In the genomic region with DNA sequence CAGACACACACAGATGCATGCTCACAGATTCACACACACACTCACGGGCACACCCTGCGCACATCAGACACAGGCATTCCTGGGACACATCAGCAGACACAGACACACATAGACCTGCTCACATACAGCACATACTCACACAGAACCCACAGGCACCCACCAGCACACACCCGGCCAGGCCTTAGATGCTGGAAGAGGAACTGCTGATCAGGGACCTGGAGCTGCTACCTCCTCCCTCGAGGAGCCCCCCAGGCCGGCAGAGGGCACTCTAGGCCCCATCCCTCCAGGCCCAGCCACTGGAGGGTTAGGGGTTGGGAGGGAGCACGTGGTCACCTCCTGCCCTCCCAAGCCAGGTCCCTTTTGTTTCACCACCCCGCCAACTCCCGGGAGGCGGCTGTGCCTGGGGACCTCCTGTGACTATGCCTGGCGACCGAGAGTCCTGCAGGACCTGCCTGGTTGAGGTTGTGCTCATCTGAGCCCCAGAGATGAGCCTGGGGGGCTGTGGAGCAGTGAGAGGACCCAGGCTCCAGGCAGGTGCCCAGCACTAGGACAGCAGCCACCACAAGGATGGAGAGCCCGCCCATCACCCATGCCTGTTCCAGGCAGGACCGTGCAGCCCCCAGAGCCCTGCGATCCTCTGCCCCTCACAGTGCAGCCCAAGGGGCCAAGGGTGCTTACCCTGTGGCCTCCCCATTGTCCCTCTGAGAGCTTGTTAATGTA, we compare ENCODE assay signal across 2 cellular contexts.
A peak's percentile ranks its signal among the peaks of the same experiment; 100 is the strongest.
TF ChIP-seq lines count a peak whose summit lies in the region.

No MANE protein-coding gene starts in this region.

TF ChIP-seq in WTC11, 78 proteins besides CTCF, POLR2A, EP300 and RAD21 (continued from another document):
- TF ChIP-seq, protein P1, sequence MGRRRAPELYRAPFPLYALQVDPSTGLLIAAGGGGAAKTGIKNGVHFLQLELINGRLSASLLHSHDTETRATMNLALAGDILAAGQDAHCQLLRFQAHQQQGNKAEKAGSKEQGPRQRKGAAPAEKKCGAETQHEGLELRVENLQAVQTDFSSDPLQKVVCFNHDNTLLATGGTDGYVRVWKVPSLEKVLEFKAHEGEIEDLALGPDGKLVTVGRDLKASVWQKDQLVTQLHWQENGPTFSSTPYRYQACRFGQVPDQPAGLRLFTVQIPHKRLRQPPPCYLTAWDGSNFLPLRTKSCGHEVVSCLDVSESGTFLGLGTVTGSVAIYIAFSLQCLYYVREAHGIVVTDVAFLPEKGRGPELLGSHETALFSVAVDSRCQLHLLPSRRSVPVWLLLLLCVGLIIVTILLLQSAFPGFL (CRISPR knock-in tag; IDR thresholded peaks at IDR 0.05; ENCODE audit: borderline replicate concordance): peak; percentile 37; the same call in 1 of the 2 replicates
- TF ChIP-seq, protein P2, sequence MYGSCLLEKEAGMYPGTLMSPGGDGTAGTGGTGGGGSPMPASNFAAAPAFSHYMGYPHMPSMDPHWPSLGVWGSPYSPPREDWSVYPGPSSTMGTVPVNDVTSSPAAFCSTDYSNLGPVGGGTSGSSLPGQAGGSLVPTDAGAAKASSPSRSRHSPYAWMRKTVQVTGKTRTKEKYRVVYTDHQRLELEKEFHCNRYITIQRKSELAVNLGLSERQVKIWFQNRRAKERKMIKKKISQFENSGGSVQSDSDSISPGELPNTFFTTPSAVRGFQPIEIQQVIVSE (CRISPR knock-in tag; IDR thresholded peaks at IDR 0.05; ENCODE audit: borderline replicate concordance): no peak
- no peak for TF ChIP-seq ZNF671 (CRISPR knock-in tag; IDR thresholded peaks at IDR 0.05)
- no peak for TF ChIP-seq GTF2I (CRISPR knock-in tag; conservative IDR thresholded peaks at IDR 0.05)
- 0 out of 2 replicates have a peak, but pooled peaks have one; percentile 34 for TF ChIP-seq CBFB (CRISPR knock-in tag; IDR thresholded peaks at IDR 0.05; ENCODE audit: low read depth)
- TF ChIP-seq, protein P3, sequence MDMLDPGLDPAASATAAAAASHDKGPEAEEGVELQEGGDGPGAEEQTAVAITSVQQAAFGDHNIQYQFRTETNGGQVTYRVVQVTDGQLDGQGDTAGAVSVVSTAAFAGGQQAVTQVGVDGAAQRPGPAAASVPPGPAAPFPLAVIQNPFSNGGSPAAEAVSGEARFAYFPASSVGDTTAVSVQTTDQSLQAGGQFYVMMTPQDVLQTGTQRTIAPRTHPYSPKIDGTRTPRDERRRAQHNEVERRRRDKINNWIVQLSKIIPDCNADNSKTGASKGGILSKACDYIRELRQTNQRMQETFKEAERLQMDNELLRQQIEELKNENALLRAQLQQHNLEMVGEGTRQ (CRISPR knock-in tag; IDR thresholded peaks at IDR 0.05): peak; percentile 94
- TF ChIP-seq NR3C1 (CRISPR knock-in tag; conservative IDR thresholded peaks at IDR 0.05; ENCODE audit: low read depth): no peak
- 0 out of 2 replicates have a peak, but pooled peaks have one; percentile 56 for TF ChIP-seq TP53 (CRISPR knock-in tag; IDR thresholded peaks at IDR 0.05)
- TF ChIP-seq, protein P4, sequence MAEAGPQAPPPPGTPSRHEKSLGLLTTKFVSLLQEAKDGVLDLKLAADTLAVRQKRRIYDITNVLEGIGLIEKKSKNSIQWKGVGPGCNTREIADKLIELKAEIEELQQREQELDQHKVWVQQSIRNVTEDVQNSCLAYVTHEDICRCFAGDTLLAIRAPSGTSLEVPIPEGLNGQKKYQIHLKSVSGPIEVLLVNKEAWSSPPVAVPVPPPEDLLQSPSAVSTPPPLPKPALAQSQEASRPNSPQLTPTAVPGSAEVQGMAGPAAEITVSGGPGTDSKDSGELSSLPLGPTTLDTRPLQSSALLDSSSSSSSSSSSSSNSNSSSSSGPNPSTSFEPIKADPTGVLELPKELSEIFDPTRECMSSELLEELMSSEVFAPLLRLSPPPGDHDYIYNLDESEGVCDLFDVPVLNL (CRISPR knock-in tag; IDR thresholded peaks at IDR 0.05; ENCODE audit: borderline replicate concordance, low read depth): no peak
- TF ChIP-seq FOXK1 (CRISPR knock-in tag; IDR thresholded peaks at IDR 0.05): 0 out of 2 replicates have a peak, but pooled peaks have one; percentile 42
- TF ChIP-seq CREM (CRISPR knock-in tag; IDR thresholded peaks at IDR 0.05): 0 out of 2 replicates have a peak, but pooled peaks have one; percentile 33
- TF ChIP-seq, protein P5, sequence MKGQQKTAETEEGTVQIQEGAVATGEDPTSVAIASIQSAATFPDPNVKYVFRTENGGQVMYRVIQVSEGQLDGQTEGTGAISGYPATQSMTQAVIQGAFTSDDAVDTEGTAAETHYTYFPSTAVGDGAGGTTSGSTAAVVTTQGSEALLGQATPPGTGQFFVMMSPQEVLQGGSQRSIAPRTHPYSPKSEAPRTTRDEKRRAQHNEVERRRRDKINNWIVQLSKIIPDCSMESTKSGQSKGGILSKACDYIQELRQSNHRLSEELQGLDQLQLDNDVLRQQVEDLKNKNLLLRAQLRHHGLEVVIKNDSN (CRISPR knock-in tag; IDR thresholded peaks at IDR 0.05): peak; percentile 93

TF ChIP-seq in HepG2, 621 proteins besides CTCF, POLR2A, EP300 and RAD21 (continued from another document and continues in another):
- TF ChIP-seq, protein P6, sequence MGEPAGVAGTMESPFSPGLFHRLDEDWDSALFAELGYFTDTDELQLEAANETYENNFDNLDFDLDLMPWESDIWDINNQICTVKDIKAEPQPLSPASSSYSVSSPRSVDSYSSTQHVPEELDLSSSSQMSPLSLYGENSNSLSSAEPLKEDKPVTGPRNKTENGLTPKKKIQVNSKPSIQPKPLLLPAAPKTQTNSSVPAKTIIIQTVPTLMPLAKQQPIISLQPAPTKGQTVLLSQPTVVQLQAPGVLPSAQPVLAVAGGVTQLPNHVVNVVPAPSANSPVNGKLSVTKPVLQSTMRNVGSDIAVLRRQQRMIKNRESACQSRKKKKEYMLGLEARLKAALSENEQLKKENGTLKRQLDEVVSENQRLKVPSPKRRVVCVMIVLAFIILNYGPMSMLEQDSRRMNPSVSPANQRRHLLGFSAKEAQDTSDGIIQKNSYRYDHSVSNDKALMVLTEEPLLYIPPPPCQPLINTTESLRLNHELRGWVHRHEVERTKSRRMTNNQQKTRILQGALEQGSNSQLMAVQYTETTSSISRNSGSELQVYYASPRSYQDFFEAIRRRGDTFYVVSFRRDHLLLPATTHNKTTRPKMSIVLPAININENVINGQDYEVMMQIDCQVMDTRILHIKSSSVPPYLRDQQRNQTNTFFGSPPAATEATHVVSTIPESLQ (CRISPR knock-in tag; conservative IDR thresholded peaks at IDR 0.05): no peak
- TF ChIP-seq ZNF616 (CRISPR knock-in tag; IDR thresholded peaks at IDR 0.05; ENCODE audit: low read depth) (0 out of 2 replicates have a peak, but pooled peaks have one; percentile 50), ZKSCAN5 (CRISPR knock-in tag; IDR thresholded peaks at IDR 0.05) (no peak), KLF16 (CRISPR knock-in tag; IDR thresholded peaks at IDR 0.05) (peak; percentile 26 to 79; a peak in 2 of 4 replicates), MTF2 (CRISPR knock-in tag; IDR thresholded peaks at IDR 0.05; ENCODE audit: borderline replicate concordance) (no peak; the same call in 1 of the 2 replicates), ZMAT3 (CRISPR knock-in tag; conservative IDR thresholded peaks at IDR 0.05) (no peak), NCOA1 (CRISPR knock-in tag; IDR thresholded peaks at IDR 0.05) (0 out of 2 replicates have a peak, but pooled peaks have one; percentile 60), MEIS1 (CRISPR knock-in tag; IDR thresholded peaks at IDR 0.05; ENCODE audit: borderline replicate concordance) (peak; percentile 94), ZFAT (CRISPR knock-in tag; conservative IDR thresholded peaks at IDR 0.05) (no peak), MAF1 (CRISPR knock-in tag; IDR thresholded peaks at IDR 0.05; ENCODE audit: borderline replicate concordance) (no peak), ZMYM2 (CRISPR knock-in tag; IDR thresholded peaks at IDR 0.05) (no peak), ZNF382 (CRISPR knock-in tag; IDR thresholded peaks at IDR 0.05; ENCODE audit: borderline replicate concordance) (no peak), SKI (IDR thresholded peaks at IDR 0.05; ENCODE audit: partially characterized antibody) (no peak), MYNN (CRISPR knock-in tag; IDR thresholded peaks at IDR 0.05; ENCODE audit: low read depth) (peak; percentile 68; the same call in 1 of the 2 replicates), SPEN (CRISPR knock-in tag; IDR thresholded peaks at IDR 0.05; ENCODE audit: low read depth) (no peak; the same call in none of the 2 replicates), TOE1 (CRISPR knock-in tag; IDR thresholded peaks at IDR 0.05) (no peak; the same call in 1 of the 2 replicates), POLR2AphosphoS5 (IDR thresholded peaks at IDR 0.05; ENCODE audit: low read depth, low read length) (peak; percentile 72), ATM (IDR thresholded peaks at IDR 0.05; ENCODE audit: borderline replicate concordance) (no peak), ZSCAN20 (CRISPR knock-in tag; IDR thresholded peaks at IDR 0.05; ENCODE audit: borderline replicate concordance) (no peak), ZNF451 (CRISPR knock-in tag; IDR thresholded peaks at IDR 0.05) (peak; percentile 86; the same call in 1 of the 2 replicates), RARA (CRISPR knock-in tag; IDR thresholded peaks at IDR 0.05) (peak; percentile 46), ASH2L (IDR thresholded peaks at IDR 0.05; ENCODE audit: insufficient read length, low read depth, low read length) (no peak), TCF7L2 (IDR thresholded peaks at IDR 0.05; ENCODE audit: low read depth, low read length) (no peak), HOXA5 (CRISPR knock-in tag; IDR thresholded peaks at IDR 0.05) (no peak), ZNF879 (CRISPR knock-in tag; IDR thresholded peaks at IDR 0.05) (no peak), ZNF577 (CRISPR knock-in tag; IDR thresholded peaks at IDR 0.05; ENCODE audit: borderline replicate concordance, low read depth) (no peak)
- TF ChIP-seq, protein P7, sequence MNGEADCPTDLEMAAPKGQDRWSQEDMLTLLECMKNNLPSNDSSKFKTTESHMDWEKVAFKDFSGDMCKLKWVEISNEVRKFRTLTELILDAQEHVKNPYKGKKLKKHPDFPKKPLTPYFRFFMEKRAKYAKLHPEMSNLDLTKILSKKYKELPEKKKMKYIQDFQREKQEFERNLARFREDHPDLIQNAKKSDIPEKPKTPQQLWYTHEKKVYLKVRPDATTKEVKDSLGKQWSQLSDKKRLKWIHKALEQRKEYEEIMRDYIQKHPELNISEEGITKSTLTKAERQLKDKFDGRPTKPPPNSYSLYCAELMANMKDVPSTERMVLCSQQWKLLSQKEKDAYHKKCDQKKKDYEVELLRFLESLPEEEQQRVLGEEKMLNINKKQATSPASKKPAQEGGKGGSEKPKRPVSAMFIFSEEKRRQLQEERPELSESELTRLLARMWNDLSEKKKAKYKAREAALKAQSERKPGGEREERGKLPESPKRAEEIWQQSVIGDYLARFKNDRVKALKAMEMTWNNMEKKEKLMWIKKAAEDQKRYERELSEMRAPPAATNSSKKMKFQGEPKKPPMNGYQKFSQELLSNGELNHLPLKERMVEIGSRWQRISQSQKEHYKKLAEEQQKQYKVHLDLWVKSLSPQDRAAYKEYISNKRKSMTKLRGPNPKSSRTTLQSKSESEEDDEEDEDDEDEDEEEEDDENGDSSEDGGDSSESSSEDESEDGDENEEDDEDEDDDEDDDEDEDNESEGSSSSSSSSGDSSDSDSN (CRISPR knock-in tag; IDR thresholded peaks at IDR 0.05): peak; percentile 73
- TF ChIP-seq, protein P8, sequence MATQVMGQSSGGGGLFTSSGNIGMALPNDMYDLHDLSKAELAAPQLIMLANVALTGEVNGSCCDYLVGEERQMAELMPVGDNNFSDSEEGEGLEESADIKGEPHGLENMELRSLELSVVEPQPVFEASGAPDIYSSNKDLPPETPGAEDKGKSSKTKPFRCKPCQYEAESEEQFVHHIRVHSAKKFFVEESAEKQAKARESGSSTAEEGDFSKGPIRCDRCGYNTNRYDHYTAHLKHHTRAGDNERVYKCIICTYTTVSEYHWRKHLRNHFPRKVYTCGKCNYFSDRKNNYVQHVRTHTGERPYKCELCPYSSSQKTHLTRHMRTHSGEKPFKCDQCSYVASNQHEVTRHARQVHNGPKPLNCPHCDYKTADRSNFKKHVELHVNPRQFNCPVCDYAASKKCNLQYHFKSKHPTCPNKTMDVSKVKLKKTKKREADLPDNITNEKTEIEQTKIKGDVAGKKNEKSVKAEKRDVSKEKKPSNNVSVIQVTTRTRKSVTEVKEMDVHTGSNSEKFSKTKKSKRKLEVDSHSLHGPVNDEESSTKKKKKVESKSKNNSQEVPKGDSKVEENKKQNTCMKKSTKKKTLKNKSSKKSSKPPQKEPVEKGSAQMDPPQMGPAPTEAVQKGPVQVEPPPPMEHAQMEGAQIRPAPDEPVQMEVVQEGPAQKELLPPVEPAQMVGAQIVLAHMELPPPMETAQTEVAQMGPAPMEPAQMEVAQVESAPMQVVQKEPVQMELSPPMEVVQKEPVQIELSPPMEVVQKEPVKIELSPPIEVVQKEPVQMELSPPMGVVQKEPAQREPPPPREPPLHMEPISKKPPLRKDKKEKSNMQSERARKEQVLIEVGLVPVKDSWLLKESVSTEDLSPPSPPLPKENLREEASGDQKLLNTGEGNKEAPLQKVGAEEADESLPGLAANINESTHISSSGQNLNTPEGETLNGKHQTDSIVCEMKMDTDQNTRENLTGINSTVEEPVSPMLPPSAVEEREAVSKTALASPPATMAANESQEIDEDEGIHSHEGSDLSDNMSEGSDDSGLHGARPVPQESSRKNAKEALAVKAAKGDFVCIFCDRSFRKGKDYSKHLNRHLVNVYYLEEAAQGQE (IDR thresholded peaks at IDR 0.05; ENCODE audit: borderline replicate concordance in 1 of 2, low read depth in 1 of 2, low read length in 2 of 2): no peak
- TF ChIP-seq, protein P9, sequence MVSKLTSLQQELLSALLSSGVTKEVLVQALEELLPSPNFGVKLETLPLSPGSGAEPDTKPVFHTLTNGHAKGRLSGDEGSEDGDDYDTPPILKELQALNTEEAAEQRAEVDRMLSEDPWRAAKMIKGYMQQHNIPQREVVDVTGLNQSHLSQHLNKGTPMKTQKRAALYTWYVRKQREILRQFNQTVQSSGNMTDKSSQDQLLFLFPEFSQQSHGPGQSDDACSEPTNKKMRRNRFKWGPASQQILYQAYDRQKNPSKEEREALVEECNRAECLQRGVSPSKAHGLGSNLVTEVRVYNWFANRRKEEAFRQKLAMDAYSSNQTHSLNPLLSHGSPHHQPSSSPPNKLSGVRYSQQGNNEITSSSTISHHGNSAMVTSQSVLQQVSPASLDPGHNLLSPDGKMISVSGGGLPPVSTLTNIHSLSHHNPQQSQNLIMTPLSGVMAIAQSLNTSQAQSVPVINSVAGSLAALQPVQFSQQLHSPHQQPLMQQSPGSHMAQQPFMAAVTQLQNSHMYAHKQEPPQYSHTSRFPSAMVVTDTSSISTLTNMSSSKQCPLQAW (CRISPR knock-in tag; IDR thresholded peaks at IDR 0.05): peak; percentile 94
- TF ChIP-seq, protein P10, sequence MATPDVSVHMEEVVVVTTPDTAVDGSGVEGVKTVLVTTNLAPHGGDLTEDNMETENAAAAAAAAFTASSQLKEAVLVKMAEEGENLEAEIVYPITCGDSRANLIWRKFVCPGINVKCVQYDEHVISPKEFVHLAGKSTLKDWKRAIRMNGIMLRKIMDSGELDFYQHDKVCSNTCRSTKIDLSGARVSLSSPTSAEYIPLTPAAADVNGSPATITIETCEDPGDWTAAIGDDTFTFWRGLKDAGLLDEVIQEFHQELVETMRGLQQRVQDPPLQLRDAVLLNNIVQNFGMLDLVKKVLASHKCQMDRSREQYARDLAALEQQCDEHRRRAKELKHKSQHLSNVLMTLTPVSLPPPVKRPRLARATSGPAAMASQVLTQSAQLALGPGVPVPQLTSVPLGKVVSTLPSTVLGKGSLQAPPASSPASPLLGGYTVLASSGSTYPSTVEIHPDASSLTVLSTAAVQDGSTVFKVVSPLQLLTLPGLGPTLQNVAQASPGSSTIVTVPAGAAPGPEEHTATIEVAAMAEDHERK (CRISPR knock-in tag; IDR thresholded peaks at IDR 0.05; ENCODE audit: low read depth): no peak
- TF ChIP-seq, protein P11, sequence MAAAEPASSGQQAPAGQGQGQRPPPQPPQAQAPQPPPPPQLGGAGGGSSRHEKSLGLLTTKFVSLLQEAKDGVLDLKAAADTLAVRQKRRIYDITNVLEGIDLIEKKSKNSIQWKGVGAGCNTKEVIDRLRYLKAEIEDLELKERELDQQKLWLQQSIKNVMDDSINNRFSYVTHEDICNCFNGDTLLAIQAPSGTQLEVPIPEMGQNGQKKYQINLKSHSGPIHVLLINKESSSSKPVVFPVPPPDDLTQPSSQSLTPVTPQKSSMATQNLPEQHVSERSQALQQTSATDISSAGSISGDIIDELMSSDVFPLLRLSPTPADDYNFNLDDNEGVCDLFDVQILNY (CRISPR knock-in tag; conservative IDR thresholded peaks at IDR 0.05): 0 out of 2 replicates have a peak, but pooled peaks have one; percentile 8
